Comparison of ENCODE assay signal across 8 cellular contexts in genomic region chr19:36013280-36014028, GRCh38. TPM values are rescaled to one million over a fixed set of nuclear protein-coding genes. Genes with fewer than 3 reads are reported as not detected.
DNase-seq lines count a peak whose midpoint lies in the region; ATAC-seq and TF ChIP-seq lines count a peak whose summit lies in the region.

No MANE protein-coding gene starts in this region.

- no peak for ATAC-seq in CD8-positive, alpha-beta T cell
- ATAC-seq in HG02610 (IDR thresholded peaks at IDR 0.05; ENCODE audit: unreplicated experiment): no peak
- no peak for ATAC-seq in activated CD4-positive, CD25-positive, alpha-beta regulatory T cell treated with anti-CD3 and anti-CD28 coated beads, Interleukin-2, amount 50 U/mL, for 24 hours

- H3K79me2 ChIP-seq in OCI-LY3 (ENCODE audit: low read length): peaks cover 21% of the 10 kb centered on the region

- H3K4me3 Mint-ChIP-seq in CD8-positive, alpha-beta T cell: peak overlapping the region; percentile 91
- H3K4me3 Mint-ChIP-seq in endothelial cell (ENCODE audit: unreplicated experiment): peak overlapping the region; percentile 100
- peak overlapping the region; percentile 98 for H3K4me3 Mint-ChIP-seq in osteocyte (ENCODE audit: unreplicated experiment)

- no peak for TF ChIP-seq CTCF in CD8-positive, alpha-beta T cell (IDR thresholded peaks at IDR 0.05)
- TF ChIP-seq CTCF in OCI-LY3 (IDR thresholded peaks at IDR 0.05; ENCODE audit: low read depth, low read length) (no peak), endothelial cell (IDR thresholded peaks at IDR 0.05; ENCODE audit: unreplicated experiment) (no peak), osteocyte (IDR thresholded peaks at IDR 0.05) (no peak)

- no peaks in the 10 kb centered on the region for H3K9me3 ChIP-seq in CD8-positive, alpha-beta T cell (ENCODE audit: low read length)
- no peaks in the 10 kb centered on the region for H3K9me3 ChIP-seq in OCI-LY3 (ENCODE audit: insufficient read depth, low read length)

- peak overlapping the region; percentile 91 for H3K27ac Mint-ChIP-seq in CD8-positive, alpha-beta T cell
- H3K27ac Mint-ChIP-seq in endothelial cell (ENCODE audit: unreplicated experiment) (peak overlapping the region; percentile 97), osteocyte (ENCODE audit: unreplicated experiment) (peak overlapping the region; percentile 94)

- H3K4me1 Mint-ChIP-seq in CD8-positive, alpha-beta T cell (ENCODE audit: low read depth): peaks cover 48% of the 10 kb centered on the region
- H3K4me1 Mint-ChIP-seq in endothelial cell (ENCODE audit: unreplicated experiment): peaks cover 38% of the 10 kb centered on the region
- peaks cover 30% of the 10 kb centered on the region for H3K4me1 Mint-ChIP-seq in osteocyte (ENCODE audit: unreplicated experiment)

- peaks cover 13% of the 10 kb centered on the region for H3K36me3 Mint-ChIP-seq in CD8-positive, alpha-beta T cell
- peaks cover 30% of the 10 kb centered on the region for H3K36me3 Mint-ChIP-seq in endothelial cell (ENCODE audit: low read depth, unreplicated experiment)
- peaks cover 17% of the 10 kb centered on the region for H3K36me3 Mint-ChIP-seq in osteocyte (ENCODE audit: unreplicated experiment)

- H3K4me3 ChIP-seq in CD8-positive, alpha-beta T cell (ENCODE audit: low read depth, low read length): peak overlapping the region; percentile 73
- peak overlapping the region; percentile 90 for H3K4me3 ChIP-seq in OCI-LY3 (ENCODE audit: low read length)

- H3K9ac ChIP-seq in OCI-LY3 (ENCODE audit: low read length): peak overlapping the region; percentile 89

- H2AFZ ChIP-seq in OCI-LY3 (ENCODE audit: low read depth, low read length): peak overlapping the region; percentile 82

- intact Hi-C loops in CD8-positive, alpha-beta T cell (cut with DNase I, micrococcal nuclease): loop anchor here (1.0 to 5.0 kb wide), 9 partner anchors 18 to 269 kb away; partner anchors contain the start of genes ARHGAP33 (in 2 of the 2), SDHAF1 (in 2 of the 2), TBCB (in 2 of the 2) and THAP8 (in 2 of the 2)

- DNase-seq in CD8-positive, alpha-beta T cell: peak in 1 of 7 experiments; percentile 12
- DNase-seq in endothelial cell (ENCODE audit: low spot score): no peak
- no peak for DNase-seq in osteocyte (ENCODE audit: extremely low spot score, unreplicated experiment)
- DNase-seq in A172 (ENCODE audit: low spot score): no peak
- DNase-seq in activated gamma-delta T cell treated with Interleukin-2 at 50 U/mL for 16 hours: no peak

- CTCF ChIA-PET in CD8-positive, alpha-beta T cell (lab: Charles Lee): interaction anchor here (1.1 kb wide), 1 partner anchor 114 kb away, joined by 5 read pairs; no protein-coding TSS in a partner anchor

- H3K27me3 ChIP-seq in CD8-positive, alpha-beta T cell (ENCODE audit: insufficient read depth, low read length): no peaks in the 10 kb centered on the region
- no peaks in the 10 kb centered on the region for H3K27me3 ChIP-seq in OCI-LY3 (ENCODE audit: low read depth, low read length)

- POLR2A ChIA-PET in CD8-positive, alpha-beta T cell (lab: Charles Lee): interaction anchor here (1.0 to 1.5 kb wide), 3 partner anchors 18 to 60 kb away, joined by 3 to 11 read pairs (median 3); partner anchors contain the start of gene SDHAF1

- H3K4me1 ChIP-seq in CD8-positive, alpha-beta T cell (ENCODE audit: insufficient read depth, low read length): peaks cover 31% of the 10 kb centered on the region
- H3K4me1 ChIP-seq in OCI-LY3 (ENCODE audit: low read length): peaks cover 14% of the 10 kb centered on the region

- peak overlapping the region; percentile 82 for H3K27ac ChIP-seq in CD8-positive, alpha-beta T cell (ENCODE audit: low read depth, low read length)
- peak overlapping the region; percentile 29 for H3K27ac ChIP-seq in OCI-LY3 (ENCODE audit: low read length)

- H3K27me3 Mint-ChIP-seq in CD8-positive, alpha-beta T cell (ENCODE audit: low read depth): no peaks in the 10 kb centered on the region
- H3K27me3 Mint-ChIP-seq in endothelial cell (ENCODE audit: unreplicated experiment) (peaks cover 19% of the 10 kb centered on the region), osteocyte (ENCODE audit: unreplicated experiment) (no peaks in the 10 kb centered on the region)

- no peaks in the 10 kb centered on the region for H3K36me3 ChIP-seq in CD8-positive, alpha-beta T cell (ENCODE audit: insufficient read depth, low read length)
- peaks cover 12% of the 10 kb centered on the region for H3K36me3 ChIP-seq in OCI-LY3 (replicated peaks; ENCODE audit: low read depth, low read length)

- H3K4me2 ChIP-seq in OCI-LY3 (ENCODE audit: low read length): peak overlapping the region; percentile 84

- H4K20me1 ChIP-seq in OCI-LY3 (ENCODE audit: insufficient read depth, low read length): no peaks in the 10 kb centered on the region

- H3K9me3 Mint-ChIP-seq in CD8-positive, alpha-beta T cell: no peaks in the 10 kb centered on the region
- H3K9me3 Mint-ChIP-seq in endothelial cell (ENCODE audit: unreplicated experiment): no peaks in the 10 kb centered on the region
- no peaks in the 10 kb centered on the region for H3K9me3 Mint-ChIP-seq in osteocyte (ENCODE audit: unreplicated experiment)

RNA-seq across cellular contexts. Expression of gene ALKBH6, which starts 0.6 kb away (rescaled TPM):
- total RNA-seq in CD8-positive, alpha-beta T cell: 10 to 100 TPM; 28.8 to 34.1 TPM
- total RNA-seq in endothelial cell (ENCODE audit: unreplicated experiment) (27.3 TPM), osteocyte (13.0 and 16.0 TPM in 2 replicates)
- total RNA-seq in A172 (2014; rRNA removed; shearing (Covaris generic)): 38.3 and 43.4 TPM in 2 replicates

RNA-seq across cellular contexts. Expression of gene SYNE4, which starts 4.8 kb away (rescaled TPM):
- total RNA-seq in CD8-positive, alpha-beta T cell: 1 to 10 TPM in 1 of 2 experiments, under 1 TPM in 1; 0.95 to 2.1 TPM
- total RNA-seq in endothelial cell (ENCODE audit: unreplicated experiment): 4.5 TPM
- total RNA-seq in osteocyte: 0.55 TPM in 1 of 2 replicates, not detected in the other
- total RNA-seq in A172 (2014; rRNA removed; shearing (Covaris generic)): 0.12 and 0.29 TPM in 2 replicates

RNA-seq across cellular contexts. Expression of gene SDHAF1, which starts 18.5 kb away (rescaled TPM):
- 1 to 10 TPM; 7.3 TPM for total RNA-seq in CD8-positive, alpha-beta T cell
- total RNA-seq in endothelial cell (ENCODE audit: unreplicated experiment) (14.3 TPM), osteocyte (15.4 and 15.5 TPM in 2 replicates)
- total RNA-seq in A172 (2014; rRNA removed; shearing (Covaris generic)): 20.4 and 24.6 TPM in 2 replicates

RNA-seq across cellular contexts. Expression of gene CLIP3, which starts 19.2 kb away (rescaled TPM):
- total RNA-seq in CD8-positive, alpha-beta T cell: under 1 TPM; 0.75 to 0.98 TPM
- total RNA-seq in endothelial cell (ENCODE audit: unreplicated experiment) (94.8 TPM), osteocyte (72.8 and 78.3 TPM in 2 replicates)
- 5.7 and 6.7 TPM in 2 replicates for total RNA-seq in A172 (2014; rRNA removed; shearing (Covaris generic))

RNA-seq across cellular contexts. Expression of gene THAP8, which starts 40.6 kb away (rescaled TPM):
- under 1 TPM; 0.31 to 0.57 TPM for total RNA-seq in CD8-positive, alpha-beta T cell
- total RNA-seq in endothelial cell (ENCODE audit: unreplicated experiment): 6.7 TPM
- total RNA-seq in osteocyte: 7.3 and 8.0 TPM in 2 replicates
- 7.3 and 13.6 TPM in 2 replicates for total RNA-seq in A172 (2014; rRNA removed; shearing (Covaris generic))
